8 cellular contexts compared by ENCODE assay signal in the genomic region with DNA sequence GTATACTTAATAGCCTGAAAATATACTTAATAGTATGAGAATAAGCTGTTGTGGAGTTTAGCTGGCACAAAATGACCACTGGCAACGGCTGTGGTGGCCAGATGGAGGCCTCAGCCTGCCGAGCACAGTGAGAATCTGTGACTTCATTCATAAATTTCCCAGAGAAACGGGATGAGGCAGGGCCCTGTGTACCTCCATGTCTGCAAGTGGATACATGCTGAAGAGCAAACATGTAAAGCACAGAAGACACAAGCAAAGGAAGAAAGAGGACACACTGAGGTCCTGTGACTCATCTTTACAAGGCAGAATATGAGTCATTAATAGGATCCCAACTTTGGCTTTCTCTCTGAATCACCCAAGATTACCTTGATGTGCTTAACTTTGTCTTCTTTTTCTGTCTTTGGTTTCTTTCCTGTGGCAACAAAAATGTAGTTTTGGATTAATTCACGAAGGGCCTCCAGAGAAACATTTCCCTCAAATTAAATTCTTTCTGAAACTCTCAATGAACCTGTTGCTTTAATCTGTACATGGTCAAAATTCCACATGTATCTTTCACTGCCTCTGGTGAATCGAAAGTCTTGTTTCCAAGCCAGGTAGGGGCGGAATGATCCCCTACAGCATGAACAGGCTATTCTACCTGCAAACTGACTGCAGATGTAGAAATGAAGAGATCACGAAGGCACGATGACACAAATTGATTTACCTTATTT. TPM values are rescaled to one million over a fixed set of nuclear protein-coding genes. Genes with fewer than 3 reads are reported as not detected.
DNase-seq lines count a peak whose midpoint lies in the region; ATAC-seq and TF ChIP-seq lines count a peak whose summit lies in the region.

No MANE protein-coding gene starts in this region.

- no peaks in the 10 kb centered on the region; the same call in 1 of the 2 replicates for H3F3A ChIP-seq in SU-DHL-6 (ENCODE audit: insufficient read depth)

- TF ChIP-seq EP300 in ovary (IDR thresholded peaks at IDR 0.05): no peak

- no peaks in the 10 kb centered on the region for H3K9me2 ChIP-seq in SU-DHL-6 (replicated peaks; ENCODE audit: insufficient read depth, low read length)

- 44 to 54% (median 50%) methylated on average over 8 of the region's 8 CpGs for WGBS in ovary, 3 donors

- ATAC-seq in GM18870 (IDR thresholded peaks at IDR 0.05; ENCODE audit: unreplicated experiment) (peak; percentile 51), HG03159 (IDR thresholded peaks at IDR 0.05; ENCODE audit: unreplicated experiment) (peak; percentile 48), esophagus mucosa (peak; percentile 99)

- H3K27ac ChIP-seq in SU-DHL-6 (ENCODE audit: low read depth, low read length) (no peak overlapping the region), ovary (peak overlapping the region in 1 of 2 donors; percentile 60)

- H3K4me3 ChIP-seq in SU-DHL-6 (ENCODE audit: insufficient read depth, low read length, poor library complexity, severe bottlenecking) (no peak overlapping the region), ovary (no peak overlapping the region)

- H3K79me2 ChIP-seq in SU-DHL-6 (ENCODE audit: insufficient read depth, low read length): no peaks in the 10 kb centered on the region

- H2AFZ ChIP-seq in SU-DHL-6 (ENCODE audit: low read depth, low read length, severe bottlenecking): no peak overlapping the region

- no peak for TF ChIP-seq POLR2A in ovary (IDR thresholded peaks at IDR 0.05)

- H4K20me1 ChIP-seq in SU-DHL-6 (ENCODE audit: low read depth, low read length): no peaks in the 10 kb centered on the region

- no peaks in the 10 kb centered on the region for H3K9me3 ChIP-seq in SU-DHL-6 (ENCODE audit: insufficient read depth, low read length)
- H3K9me3 ChIP-seq in ovary: no peaks in the 10 kb centered on the region

- TF ChIP-seq CTCF in SU-DHL-6 (IDR thresholded peaks at IDR 0.05; ENCODE audit: insufficient read depth, low read length, poor library complexity, severe bottlenecking) (no peak), ovary (IDR thresholded peaks at IDR 0.05) (no peak)

- peak overlapping the region; percentile 48 for H3K4me2 ChIP-seq in SU-DHL-6 (ENCODE audit: low read depth, low read length, poor library complexity, severe bottlenecking)

- intact Hi-C loops in ovary (cut with DNase I): no loop called here

- no peak overlapping the region for H3K9ac ChIP-seq in SU-DHL-6 (ENCODE audit: low read length)

- H3K27me3 ChIP-seq in SU-DHL-6 (ENCODE audit: low read length): no peaks in the 10 kb centered on the region
- no peaks in the 10 kb centered on the region for H3K27me3 ChIP-seq in ovary

- peak; percentile 78 for DNase-seq in AG08396 (ENCODE audit: low spot score)
- peak; percentile 80 for DNase-seq in pons (ENCODE audit: low spot score)
- DNase-seq in ovary: no peak
- no peak for DNase-seq in NCI-H524 (lab: John Stamatoyannopoulos, UW)

- H3K36me3 ChIP-seq in SU-DHL-6 (ENCODE audit: low read length): peaks cover 12% of the 10 kb centered on the region
- H3K36me3 ChIP-seq in ovary: no peaks in the 10 kb centered on the region

- peaks cover 18% of the 10 kb centered on the region for H3K4me1 ChIP-seq in ovary (ENCODE audit: insufficient read depth)

RNA-seq across cellular contexts. Expression of a gene that starts 56.4 kb away (rescaled TPM):
- 19.1 TPM for total RNA-seq in esophagus mucosa
- total RNA-seq in ovary: 10 to 100 TPM; 27.8 to 68.4 (median 40.7) TPM
- 10 to 100 TPM; 31.7 to 60.6 TPM for polyA plus RNA-seq in ovary

Comparison
In these comparisons a context has a peak if more than half of its experiments do, and no peak if none do; other contexts are left out.
1. DNase-seq: peak in AG08396 (single experiment) and pons (single experiment); none in ovary (0 of 5) and NCI-H524 (0 of 2).
2. ATAC-seq: peak in every context shown above with its lines; median percentile 99 in esophagus mucosa; 51 in GM18870; 48 in HG03159.